Comparison of ENCODE assay signal across 1 cellular context in genomic region chr16:87461466-87461975, GRCh38.
TF ChIP-seq lines count a peak whose summit lies in the region.

No MANE protein-coding gene starts in this region.

TF ChIP-seq in K562, 482 proteins besides CTCF, POLR2A, EP300 and RAD21 (continued from another document and continues in another):
- TF ChIP-seq ESRRA (IDR thresholded peaks at IDR 0.05; ENCODE audit: borderline replicate concordance, low read depth) (peak; percentile 44; the same call in 1 of the 2 replicates), ZBTB5 (IDR thresholded peaks at IDR 0.05) (no peak), ZKSCAN1 (IDR thresholded peaks at IDR 0.05; ENCODE audit: low read depth, low read length) (no peak), ETV5 (CRISPR knock-in tag; IDR thresholded peaks at IDR 0.05; ENCODE audit: low read depth) (no peak), ARHGAP35 (IDR thresholded peaks at IDR 0.05; ENCODE audit: partially characterized antibody) (no peak), ZNF507 (tag; conservative IDR thresholded peaks at IDR 0.05) (no peak), KLF1 (tag; IDR thresholded peaks at IDR 0.05) (no peak), RUNX1 (IDR thresholded peaks at IDR 0.05; ENCODE audit: low read depth) (no peak), YBX1 (IDR thresholded peaks at IDR 0.05) (no peak), ZEB2 (IDR thresholded peaks at IDR 0.05) (peak; percentile 98), SOX6 (IDR thresholded peaks at IDR 0.05) (0 out of 2 replicates have a peak, but pooled peaks have one; percentile 44), HDAC1 (IDR thresholded peaks at IDR 0.05) (peak in 1 of 2 experiments; percentile 69; a peak in 2 of 4 replicates), RBBP5 (IDR thresholded peaks at IDR 0.05; ENCODE audit: borderline replicate concordance, insufficient read depth, low read length, poor library complexity, severe bottlenecking) (peak; percentile 26), SMARCA5 (IDR thresholded peaks at IDR 0.05) (no peak), NFE2L1 (tag; IDR thresholded peaks at IDR 0.05; ENCODE audit: borderline replicate concordance, low read depth) (no peak), RAD51 (IDR thresholded peaks at IDR 0.05; ENCODE audit: borderline replicate concordance, low read depth) (no peak), NR0B1 (IDR thresholded peaks at IDR 0.05; ENCODE audit: partially characterized antibody) (no peak), MEIS2 (IDR thresholded peaks at IDR 0.05; ENCODE audit: partially characterized antibody) (peak; percentile 13), ID3 (CRISPR knock-in tag; IDR thresholded peaks at IDR 0.05) (no peak), ID3 (tag; IDR thresholded peaks at IDR 0.05) (0 out of 2 replicates have a peak, but pooled peaks have one; percentile 41), RCOR1 (IDR thresholded peaks at IDR 0.05; ENCODE audit: borderline replicate concordance in 1 of 2, low read depth in 2 of 2, low read length in 2 of 2) (peak in 1 of 2 experiments; percentile 85; a peak in 2 of 4 replicates), CTCFL (IDR thresholded peaks at IDR 0.05; ENCODE audit: borderline replicate concordance, insufficient read depth, low read depth, low read length, poor library complexity, severe bottlenecking) (peak; percentile 2), KDM5B (IDR thresholded peaks at IDR 0.05; ENCODE audit: insufficient replicate concordance, low read depth, low read length) (peak; percentile 50), SMC3 (conservative IDR thresholded peaks at IDR 0.05; ENCODE audit: insufficient read depth, low read depth, low read length) (no peak), GABPB1 (CRISPR knock-in tag; IDR thresholded peaks at IDR 0.05) (peak; percentile 45; the same call in 1 of the 2 replicates), ZNF277 (CRISPR knock-in tag; IDR thresholded peaks at IDR 0.05; ENCODE audit: borderline replicate concordance) (no peak), FOXA1 (IDR thresholded peaks at IDR 0.05; ENCODE audit: borderline replicate concordance) (no peak), MAX (CRISPR knock-in tag; IDR thresholded peaks at IDR 0.05) (0 out of 2 replicates have a peak, but pooled peaks have one; percentile 21), ZNF311 (CRISPR knock-in tag; IDR thresholded peaks at IDR 0.05) (no peak), CHD1 (IDR thresholded peaks at IDR 0.05; ENCODE audit: low read length) (no peak), ZNF263 (CRISPR knock-in tag; IDR thresholded peaks at IDR 0.05; ENCODE audit: borderline replicate concordance) (no peak), CCAR2 (IDR thresholded peaks at IDR 0.05; ENCODE audit: low read depth, low read length) (no peak), NCOA4 (IDR thresholded peaks at IDR 0.05; ENCODE audit: partially characterized antibody) (no peak), TARDBP (IDR thresholded peaks at IDR 0.05) (no peak), POLR2G (IDR thresholded peaks at IDR 0.05; ENCODE audit: low read depth, low read length) (peak; percentile 42; the same call in 1 of the 2 replicates), NBN (IDR thresholded peaks at IDR 0.05; ENCODE audit: low read depth) (peak; percentile 23; the same call in 1 of the 2 replicates)
- TF ChIP-seq, protein P1, sequence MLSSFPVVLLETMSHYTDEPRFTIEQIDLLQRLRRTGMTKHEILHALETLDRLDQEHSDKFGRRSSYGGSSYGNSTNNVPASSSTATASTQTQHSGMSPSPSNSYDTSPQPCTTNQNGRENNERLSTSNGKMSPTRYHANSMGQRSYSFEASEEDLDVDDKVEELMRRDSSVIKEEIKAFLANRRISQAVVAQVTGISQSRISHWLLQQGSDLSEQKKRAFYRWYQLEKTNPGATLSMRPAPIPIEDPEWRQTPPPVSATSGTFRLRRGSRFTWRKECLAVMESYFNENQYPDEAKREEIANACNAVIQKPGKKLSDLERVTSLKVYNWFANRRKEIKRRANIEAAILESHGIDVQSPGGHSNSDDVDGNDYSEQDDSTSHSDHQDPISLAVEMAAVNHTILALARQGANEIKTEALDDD (IDR thresholded peaks at IDR 0.05) = no peak; the same call in 1 of the 2 replicates
- TF ChIP-seq, protein P2, sequence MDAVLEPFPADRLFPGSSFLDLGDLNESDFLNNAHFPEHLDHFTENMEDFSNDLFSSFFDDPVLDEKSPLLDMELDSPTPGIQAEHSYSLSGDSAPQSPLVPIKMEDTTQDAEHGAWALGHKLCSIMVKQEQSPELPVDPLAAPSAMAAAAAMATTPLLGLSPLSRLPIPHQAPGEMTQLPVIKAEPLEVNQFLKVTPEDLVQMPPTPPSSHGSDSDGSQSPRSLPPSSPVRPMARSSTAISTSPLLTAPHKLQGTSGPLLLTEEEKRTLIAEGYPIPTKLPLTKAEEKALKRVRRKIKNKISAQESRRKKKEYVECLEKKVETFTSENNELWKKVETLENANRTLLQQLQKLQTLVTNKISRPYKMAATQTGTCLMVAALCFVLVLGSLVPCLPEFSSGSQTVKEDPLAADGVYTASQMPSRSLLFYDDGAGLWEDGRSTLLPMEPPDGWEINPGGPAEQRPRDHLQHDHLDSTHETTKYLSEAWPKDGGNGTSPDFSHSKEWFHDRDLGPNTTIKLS (IDR thresholded peaks at IDR 0.05; ENCODE audit: borderline replicate concordance, low read depth) = no peak
- TF ChIP-seq, protein P3, sequence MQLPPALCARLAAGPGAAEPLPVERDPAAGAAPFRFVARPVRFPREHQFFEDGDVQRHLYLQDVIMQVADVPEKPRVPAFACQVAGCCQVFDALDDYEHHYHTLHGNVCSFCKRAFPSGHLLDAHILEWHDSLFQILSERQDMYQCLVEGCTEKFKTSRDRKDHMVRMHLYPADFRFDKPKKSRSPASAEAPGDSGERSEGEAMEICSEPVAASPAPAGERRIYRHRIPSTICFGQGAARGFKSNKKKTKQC (CRISPR knock-in tag; IDR thresholded peaks at IDR 0.05) = no peak
- TF ChIP-seq, protein P4, sequence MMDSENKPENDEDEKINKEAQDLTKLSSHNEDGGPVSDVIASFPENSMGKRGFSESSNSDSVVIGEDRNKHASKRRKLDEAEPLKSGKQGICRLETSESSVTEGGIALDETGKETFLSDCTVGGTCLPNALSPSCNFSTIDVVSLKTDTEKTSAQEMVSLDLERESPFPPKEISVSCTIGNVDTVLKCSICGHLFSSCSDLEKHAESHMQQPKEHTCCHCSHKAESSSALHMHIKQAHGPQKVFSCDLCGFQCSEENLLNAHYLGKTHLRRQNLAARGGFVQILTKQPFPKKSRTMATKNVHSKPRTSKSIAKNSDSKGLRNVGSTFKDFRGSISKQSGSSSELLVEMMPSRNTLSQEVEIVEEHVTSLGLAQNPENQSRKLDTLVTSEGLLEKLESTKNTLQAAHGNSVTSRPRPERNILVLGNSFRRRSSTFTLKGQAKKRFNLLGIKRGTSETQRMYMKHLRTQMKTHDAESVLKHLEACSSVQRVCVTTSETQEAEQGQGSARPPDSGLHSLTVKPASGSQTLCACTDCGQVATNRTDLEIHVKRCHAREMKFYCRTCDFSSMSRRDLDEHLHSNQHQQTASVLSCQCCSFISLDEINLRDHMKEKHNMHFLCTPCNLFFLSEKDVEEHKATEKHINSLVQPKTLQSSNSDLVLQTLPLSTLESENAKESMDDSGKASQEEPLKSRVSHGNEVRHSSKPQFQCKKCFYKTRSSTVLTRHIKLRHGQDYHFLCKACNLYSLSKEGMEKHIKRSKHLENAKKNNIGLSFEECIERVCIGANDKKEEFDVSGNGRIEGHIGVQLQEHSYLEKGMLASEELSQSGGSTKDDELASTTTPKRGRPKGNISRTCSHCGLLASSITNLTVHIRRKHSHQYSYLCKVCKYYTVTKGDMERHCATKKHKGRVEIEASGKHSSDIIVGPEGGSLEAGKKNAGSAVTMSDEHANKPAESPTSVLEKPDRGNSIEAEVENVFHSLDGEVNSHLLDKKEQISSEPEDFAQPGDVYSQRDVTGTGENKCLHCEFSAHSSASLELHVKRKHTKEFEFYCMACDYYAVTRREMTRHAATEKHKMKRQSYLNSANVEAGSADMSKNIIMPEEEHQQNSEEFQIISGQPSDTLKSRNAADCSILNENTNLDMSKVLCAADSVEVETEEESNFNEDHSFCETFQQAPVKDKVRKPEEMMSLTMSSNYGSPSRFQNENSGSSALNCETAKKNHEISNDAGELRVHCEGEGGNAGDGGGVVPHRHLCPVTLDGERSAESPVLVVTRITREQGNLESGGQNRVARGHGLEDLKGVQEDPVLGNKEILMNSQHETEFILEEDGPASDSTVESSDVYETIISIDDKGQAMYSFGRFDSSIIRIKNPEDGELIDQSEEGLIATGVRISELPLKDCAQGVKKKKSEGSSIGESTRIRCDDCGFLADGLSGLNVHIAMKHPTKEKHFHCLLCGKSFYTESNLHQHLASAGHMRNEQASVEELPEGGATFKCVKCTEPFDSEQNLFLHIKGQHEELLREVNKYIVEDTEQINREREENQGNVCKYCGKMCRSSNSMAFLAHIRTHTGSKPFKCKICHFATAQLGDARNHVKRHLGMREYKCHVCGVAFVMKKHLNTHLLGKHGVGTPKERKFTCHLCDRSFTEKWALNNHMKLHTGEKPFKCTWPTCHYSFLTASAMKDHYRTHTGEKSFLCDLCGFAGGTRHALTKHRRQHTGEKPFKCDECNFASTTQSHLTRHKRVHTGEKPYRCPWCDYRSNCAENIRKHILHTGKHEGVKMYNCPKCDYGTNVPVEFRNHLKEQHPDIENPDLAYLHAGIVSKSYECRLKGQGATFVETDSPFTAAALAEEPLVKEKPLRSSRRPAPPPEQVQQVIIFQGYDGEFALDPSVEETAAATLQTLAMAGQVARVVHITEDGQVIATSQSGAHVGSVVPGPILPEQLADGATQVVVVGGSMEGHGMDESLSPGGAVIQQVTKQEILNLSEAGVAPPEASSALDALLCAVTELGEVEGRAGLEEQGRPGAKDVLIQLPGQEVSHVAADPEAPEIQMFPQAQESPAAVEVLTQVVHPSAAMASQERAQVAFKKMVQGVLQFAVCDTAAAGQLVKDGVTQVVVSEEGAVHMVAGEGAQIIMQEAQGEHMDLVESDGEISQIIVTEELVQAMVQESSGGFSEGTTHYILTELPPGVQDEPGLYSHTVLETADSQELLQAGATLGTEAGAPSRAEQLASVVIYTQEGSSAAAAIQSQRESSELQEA (IDR thresholded peaks at IDR 0.05; ENCODE audit: low read depth) = 0 out of 2 replicates have a peak, but pooled peaks have one; percentile 32
- TF ChIP-seq, protein P5, sequence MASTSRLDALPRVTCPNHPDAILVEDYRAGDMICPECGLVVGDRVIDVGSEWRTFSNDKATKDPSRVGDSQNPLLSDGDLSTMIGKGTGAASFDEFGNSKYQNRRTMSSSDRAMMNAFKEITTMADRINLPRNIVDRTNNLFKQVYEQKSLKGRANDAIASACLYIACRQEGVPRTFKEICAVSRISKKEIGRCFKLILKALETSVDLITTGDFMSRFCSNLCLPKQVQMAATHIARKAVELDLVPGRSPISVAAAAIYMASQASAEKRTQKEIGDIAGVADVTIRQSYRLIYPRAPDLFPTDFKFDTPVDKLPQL (IDR thresholded peaks at IDR 0.05; ENCODE audit: extremely low read depth, insufficient read length) = no peak
